ENCODE assay signal across 9 cellular contexts in the genomic region with DNA sequence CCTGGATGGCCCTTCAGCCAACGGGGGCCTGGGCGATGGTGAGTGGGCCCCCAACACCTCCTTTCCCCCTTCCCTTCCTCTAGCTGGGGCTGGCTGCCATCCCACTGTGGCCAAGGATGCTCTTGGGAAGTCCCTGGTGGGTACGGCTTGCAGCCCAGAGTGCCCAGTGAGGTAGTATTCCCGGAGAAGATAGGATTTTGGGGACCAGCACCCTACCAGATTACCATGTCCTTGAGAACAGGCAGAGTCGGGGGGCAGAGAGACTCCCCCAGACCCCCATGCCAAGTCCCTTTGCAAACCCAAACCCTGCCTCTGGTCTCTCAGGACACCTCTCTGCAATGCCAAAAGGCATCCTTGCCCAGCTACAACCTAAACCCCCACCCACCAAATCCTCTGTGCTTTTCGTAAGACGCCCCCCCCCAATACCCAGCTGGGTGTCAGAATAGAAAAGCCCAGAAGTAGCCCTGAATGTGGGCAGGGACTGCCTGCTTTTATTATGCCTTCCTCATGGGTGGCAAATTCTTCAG. TPM values are rescaled to one million over a fixed set of nuclear protein-coding genes. Genes with fewer than 3 reads are reported as not detected.
DNase-seq lines count a peak whose midpoint lies in the region; ATAC-seq and TF ChIP-seq lines count a peak whose summit lies in the region.
"Had no signal": no experiment of that assay in that cellular context is flagged by ENCODE, and none has a peak within 500 bp of the region (broad histone marks: within the 10 kb centered on the region; RNA-seq: fewer than 3 reads in every experiment).

No MANE protein-coding gene starts in this region.

- peaks cover 5% of the 10 kb centered on the region for H3K27me3 Mint-ChIP-seq in neural progenitor cell (ENCODE audit: insufficient read depth, low read depth)

- H3K9me3 ChIP-seq in heart right ventricle (no peaks in the 10 kb centered on the region), esophagus squamous epithelium (no peaks in the 10 kb centered on the region), neural progenitor cell (ENCODE audit: low read depth) (no peaks in the 10 kb centered on the region), vagina (no peaks in the 10 kb centered on the region)

- H3K4me1 ChIP-seq in heart right ventricle: peaks cover 23 to 71% (median 52%) of the 10 kb centered on the region in 9 donors
- peaks cover 38 to 79% (median 50%) of the 10 kb centered on the region in 3 donors for H3K4me1 ChIP-seq in esophagus squamous epithelium
- H3K4me1 ChIP-seq in neural progenitor cell: peaks cover 43% of the 10 kb centered on the region
- peaks cover 66% of the 10 kb centered on the region for H3K4me1 ChIP-seq in vagina

- 4 to 7% methylated on average over 7 of the region's 7 CpGs for WGBS in heart right ventricle, 2 donors
- WGBS in esophagus squamous epithelium, 2 donors: 0 to 8% methylated on average over 1 to 2 of the region's 7 CpGs

- H3K27ac ChIP-seq in heart right ventricle: peak overlapping the region; percentile 87 to 99 (median 96)
- H3K27ac ChIP-seq in esophagus squamous epithelium: peak overlapping the region; percentile 79 to 96 (median 92)
- no peak overlapping the region for H3K27ac ChIP-seq in neural progenitor cell
- peak overlapping the region; percentile 93 for H3K27ac ChIP-seq in vagina

- H2AFZ ChIP-seq in neural progenitor cell (replicated peaks): no peak overlapping the region

- peaks cover 0 to 18% (median 0%) of the 10 kb centered on the region in 7 donors for H3K27me3 ChIP-seq in heart right ventricle
- peaks cover 0 to 21% (median 0%) of the 10 kb centered on the region in 4 donors for H3K27me3 ChIP-seq in esophagus squamous epithelium
- peaks cover 10% of the 10 kb centered on the region for H3K27me3 ChIP-seq in neural progenitor cell
- H3K27me3 ChIP-seq in vagina: no peaks in the 10 kb centered on the region

- ATAC-seq in heart right ventricle (peak in 6 of 8 donors; percentile 1 to 9 (median 4)), Right ventricle myocardium inferior (no peak), GM19351 (IDR thresholded peaks at IDR 0.05; ENCODE audit: unreplicated experiment) (no peak)

- H3K4me3 ChIP-seq in heart right ventricle (peak overlapping the region; percentile 45 to 72 (median 60)), esophagus squamous epithelium (peak overlapping the region; percentile 26 to 65 (median 52)), neural progenitor cell (no peak overlapping the region), vagina (peak overlapping the region; percentile 57 to 60)

- H3K36me3 Mint-ChIP-seq in neural progenitor cell: no peaks in the 10 kb centered on the region

- peaks cover 30% of the 10 kb centered on the region for H3K4me1 Mint-ChIP-seq in neural progenitor cell

- H3K9ac ChIP-seq in neural progenitor cell: no peak overlapping the region

- no peak for TF ChIP-seq CTCF in heart right ventricle (IDR thresholded peaks at IDR 0.05)
- TF ChIP-seq CTCF in esophagus squamous epithelium (IDR thresholded peaks at IDR 0.05): no peak
- TF ChIP-seq CTCF in neural progenitor cell (IDR thresholded peaks at IDR 0.05): no peak
- no peak for TF ChIP-seq CTCF in vagina (IDR thresholded peaks at IDR 0.05)

- intact Hi-C loops in heart right ventricle (cut with DNase I) (loop anchor here in 2 of 10 donors (2.0 to 5.0 kb wide), 2 partner anchors 16 to 79 kb away; no protein-coding TSS in a partner anchor), Right ventricle myocardium inferior (cut with DNase I) (no loop called here), esophagus squamous epithelium (cut with DNase I) (no loop called here), vagina (cut with DNase I) (no loop called here)

- H3K79me2 ChIP-seq in neural progenitor cell (ENCODE audit: low read depth): peaks cover 20% of the 10 kb centered on the region

- H3K36me3 ChIP-seq in heart right ventricle (peaks cover 0 to 3% (median 0%) of the 10 kb centered on the region in 9 donors), esophagus squamous epithelium (peaks cover 0 to 4% (median 0%) of the 10 kb centered on the region in 3 donors), neural progenitor cell (no peaks in the 10 kb centered on the region), vagina (peaks cover 0 to 3% of the 10 kb centered on the region in 2 donors)

- H4K20me1 ChIP-seq in neural progenitor cell (ENCODE audit: low read depth): no peaks in the 10 kb centered on the region

- peak overlapping the region; percentile 24 for H3K4me3 Mint-ChIP-seq in neural progenitor cell

- H3K9me3 Mint-ChIP-seq in neural progenitor cell: peaks cover 2% of the 10 kb centered on the region

- peak overlapping the region; percentile 98 for H3K4me2 ChIP-seq in neural progenitor cell

- peaks cover 35% of the 10 kb centered on the region for H3F3A ChIP-seq in neural progenitor cell (ENCODE audit: low read depth)

- DNase-seq in heart right ventricle: no peak
- DNase-seq in Right ventricle myocardium inferior (ENCODE audit: missing footprints): no peak
- DNase-seq in esophagus squamous epithelium (lab: John Stamatoyannopoulos, UW): no peak
- DNase-seq in neural progenitor cell (ENCODE audit: low spot score): no peak
- no peak for DNase-seq in vagina (ENCODE audit: extremely low spot score in 2 of 2)
- no peak for DNase-seq in NCI-H345 (lab: John Stamatoyannopoulos, UW)
- DNase-seq in hepatic stellate cell (ENCODE audit: low spot score): no peak
- DNase-seq: amniotic stem cell had no signal

- no peak overlapping the region for H3K27ac Mint-ChIP-seq in neural progenitor cell

- TF ChIP-seq POLR2A in esophagus squamous epithelium (IDR thresholded peaks at IDR 0.05): peak in 1 of 4 donors; percentile 24
- TF ChIP-seq POLR2A in vagina (IDR thresholded peaks at IDR 0.05): peak in 1 of 2 donors; percentile 45

RNA-seq across cellular contexts. Expression of gene HIF3A, which starts 1.7 kb away (rescaled TPM):
- total RNA-seq in heart right ventricle: 100 to 1,000 TPM in 1 of 10 donors, 10 to 100 TPM in 9; 22.7 to 141 (median 46.4) TPM
- 100 to 1,000 TPM in 1 of 2 donors, 10 to 100 TPM in 1; 49.3 to 204 TPM for polyA plus RNA-seq in heart right ventricle
- 73.8 TPM for total RNA-seq in Right ventricle myocardium inferior
- 10 to 100 TPM in 1 of 4 donors, 1 to 10 TPM in 3; 3.8 to 52.8 (median 6.2) TPM for total RNA-seq in esophagus squamous epithelium
- total RNA-seq in neural progenitor cell (ENCODE audit: low replicate concordance): 6.7 and 18.0 TPM in 2 replicates
- total RNA-seq in vagina: 155 TPM

RNA-seq across cellular contexts. Expression of gene PPP5C, which starts 48.3 kb away (rescaled TPM):
- total RNA-seq in heart right ventricle (10 to 100 TPM; 69.9 to 89.5 (median 76.5) TPM), Right ventricle myocardium inferior (77.3 TPM), esophagus squamous epithelium (10 to 100 TPM; 33.8 to 51.3 (median 43.2) TPM), neural progenitor cell (ENCODE audit: low replicate concordance) (63.5 and 97.8 TPM in 2 replicates), vagina (60.4 TPM)
- polyA plus RNA-seq in heart right ventricle: 10 to 100 TPM; 51.6 to 80.3 TPM

Comparison
In these comparisons a context has a peak if more than half of its experiments do, and no peak if none do; other contexts are left out.
1. ATAC-seq: peak in heart right ventricle (6 of 8); none in Right ventricle myocardium inferior (single experiment) and GM19351 (single experiment).